10 cellular contexts compared by ENCODE assay signal in genomic region chr6:111837641-111838500, GRCh38. TPM values are rescaled to one million over a fixed set of nuclear protein-coding genes. Genes with fewer than 3 reads are reported as not detected.
A peak's percentile ranks its signal among the peaks of the same experiment; 100 is the strongest.
DNase-seq lines count a peak whose midpoint lies in the region; ATAC-seq, FAIRE-seq and TF ChIP-seq lines count a peak whose summit lies in the region.
"Had no signal": no experiment of that assay in that cellular context is flagged by ENCODE, and none has a peak within 500 bp of the region (broad histone marks: within the 10 kb centered on the region; RNA-seq: fewer than 3 reads in every experiment).

No MANE protein-coding gene starts in this region.

- H3K27ac ChIP-seq in heart right ventricle: peak overlapping the region in 1 of 10 donors; percentile 52

- CTCF ChIA-PET in GM10248 (lab: Yijun Ruan, JAX): interaction anchor here (1.0 kb wide), 1 partner anchor 9 kb away, joined by 3 read pairs; no protein-coding TSS in a partner anchor

- H3K27ac Mint-ChIP-seq in IgD-negative memory B cell (peak overlapping the region in 2 of 3 donors; percentile 4 to 55), memory B cell (peak overlapping the region; percentile 22)

- no peak for FAIRE-seq in D721Med (lab: Jason Lieb, UNC)

- no peak overlapping the region for H3K4me3 ChIP-seq in heart right ventricle

- no peaks in the 10 kb centered on the region for H3K9me3 Mint-ChIP-seq in IgD-negative memory B cell
- H3K9me3 Mint-ChIP-seq in memory B cell: no peaks in the 10 kb centered on the region

- H3K27me3 Mint-ChIP-seq in IgD-negative memory B cell: no peaks in the 10 kb centered on the region
- no peaks in the 10 kb centered on the region for H3K27me3 Mint-ChIP-seq in memory B cell

- H3K36me3 ChIP-seq in heart right ventricle: peaks cover 0 to 4% (median 0%) of the 10 kb centered on the region in 9 donors

- ATAC-seq in GM21529 (IDR thresholded peaks at IDR 0.05; ENCODE audit: unreplicated experiment) (peak; percentile 63), memory B cell (ENCODE audit: low read depth) (peak; percentile 45), heart right ventricle (no peak)

- H3K27me3 ChIP-seq in heart right ventricle: no peaks in the 10 kb centered on the region

- H3K4me3 Mint-ChIP-seq in IgD-negative memory B cell (peak overlapping the region in 2 of 4 donors; percentile 67 to 76), memory B cell (peak overlapping the region; percentile 36)

- POLR2A ChIA-PET in GM10248 (lab: Yijun Ruan, JAX): no interaction called here

- WGBS in heart right ventricle, 2 donors: 92 to 93% methylated on average over 8 of the region's 8 CpGs

- no peak for TF ChIP-seq CTCF in GM10248 (IDR thresholded peaks at IDR 0.05; ENCODE audit: control extremely low read depth, extremely low read depth, low read depth, missing control alignments)
- no peak for TF ChIP-seq CTCF in heart right ventricle (IDR thresholded peaks at IDR 0.05)
- TF ChIP-seq CTCF in D721Med (IDR thresholded peaks at IDR 0.05; ENCODE audit: insufficient read depth, missing control alignments): no peak

- H3K9me3 ChIP-seq in heart right ventricle: no peaks in the 10 kb centered on the region

- DNase-seq in GM10248 (ENCODE audit: extremely low spot score): peak; percentile 32
- DNase-seq in memory B cell (ENCODE audit: low spot score in 2 of 2): no peak
- no peak for DNase-seq in SIG-M5 treated with dmso at 0.1 percent for 504 hours (lab: John Stamatoyannopoulos, UW; ENCODE audit: unreplicated experiment)
- no peak for DNase-seq in heart right ventricle
- no peak for DNase-seq in D721Med (ENCODE audit: insufficient read length, low spot score)
- DNase-seq in NCI-H2196 (lab: John Stamatoyannopoulos, UW; ENCODE audit: unreplicated experiment): no peak
- DNase-seq: DND-41, NCI-H524 had no signal

- H3K4me1 ChIP-seq in heart right ventricle: peaks cover 6 to 78% (median 54%) of the 10 kb centered on the region in 9 donors

- intact Hi-C loops in heart right ventricle (cut with DNase I): no loop called here

- H3K4me1 Mint-ChIP-seq in IgD-negative memory B cell (peaks cover 25 to 45% (median 26%) of the 10 kb centered on the region in 3 donors), memory B cell (peaks cover 31% of the 10 kb centered on the region)

- H3K36me3 Mint-ChIP-seq in IgD-negative memory B cell (no peaks in the 10 kb centered on the region), memory B cell (peaks cover 17% of the 10 kb centered on the region)

RNA-seq across cellular contexts. Expression of gene FYN, which starts 35.4 kb away (rescaled TPM):
- polyA plus RNA-seq in IgD-negative memory B cell (45.9 TPM), heart right ventricle (10 to 100 TPM; 19.1 to 28.0 TPM)
- total RNA-seq in heart right ventricle: 10 to 100 TPM; 33.5 to 58.1 (median 45.6) TPM

Comparison
In these comparisons a context has a peak if more than half of its experiments do, and no peak if none do; other contexts are left out.
1. ATAC-seq: peak in GM21529 (single experiment) and memory B cell (single experiment); none in heart right ventricle (0 of 8).